In genomic region chr4:40628888-40629287, GRCh38 we compare ENCODE assay signal across 8 cellular contexts. TPM values are rescaled to one million over a fixed set of nuclear protein-coding genes. Genes with fewer than 3 reads are reported as not detected.
DNase-seq lines count a peak whose midpoint lies in the region; TF ChIP-seq lines count a peak whose summit lies in the region.

No MANE protein-coding gene starts in this region.

- H3K4me3 Mint-ChIP-seq in IgD-negative memory B cell, result peak overlapping the region; percentile 80 to 98 (median 90)

- CTCF ChIA-PET in AG04450 (lab: Charles Lee), result interaction anchor here (0.6 to 1.0 kb wide), 2 partner anchors 91 to 288 kb away, joined by 3 read pairs; no protein-coding TSS in a partner anchor

- H3K27me3 Mint-ChIP-seq in IgD-negative memory B cell, result no peaks in the 10 kb centered on the region

- H3K36me3 ChIP-seq in colonic mucosa, result no peaks in the 10 kb centered on the region
- H3K36me3 ChIP-seq in muscle layer of duodenum (ENCODE audit: control insufficient read depth in 1 of 2, insufficient read depth in 2 of 2, low read length in 2 of 2), result no peaks in the 10 kb centered on the region
- no peaks in the 10 kb centered on the region for H3K36me3 ChIP-seq in effector memory CD4-positive, alpha-beta T cell (ENCODE audit: control insufficient read depth, insufficient read depth, low read length)
- H3K36me3 ChIP-seq in WERI-Rb-1, result no peaks in the 10 kb centered on the region

- peak overlapping the region; percentile 84 to 86 for H3K9ac ChIP-seq in colonic mucosa (ENCODE audit: low read depth in 2 of 2, low read length in 2 of 2)

- no peaks in the 10 kb centered on the region for H3K9me3 Mint-ChIP-seq in IgD-negative memory B cell

- H3K4me3 ChIP-seq in AG04450 (ENCODE audit: low read depth, low read length) (peak overlapping the region; percentile 67), colonic mucosa (peak overlapping the region; percentile 43), muscle layer of duodenum (ENCODE audit: low read depth in 1 of 2, low read length in 2 of 2) (peak overlapping the region; percentile 68 to 75), WERI-Rb-1 (ENCODE audit: low read depth, low read length) (no peak overlapping the region)
- no peak overlapping the region for H3K4me3 ChIP-seq in effector memory CD4-positive, alpha-beta T cell (ENCODE audit: insufficient read depth, low read depth, low read length, poor library complexity, severe bottlenecking)

- POLR2A ChIA-PET in AG04450 (lab: Yijun Ruan, JAX), result no interaction called here

- peak overlapping the region in 1 of 3 donors; percentile 11 for H3K27ac Mint-ChIP-seq in IgD-negative memory B cell

- TF ChIP-seq CTCF in AG04450 (IDR thresholded peaks at IDR 0.05; ENCODE audit: low read depth, low read length), result no peak
- no peak for TF ChIP-seq CTCF in colonic mucosa (IDR thresholded peaks at IDR 0.05)
- no peak for TF ChIP-seq CTCF in WERI-Rb-1 (IDR thresholded peaks at IDR 0.05; ENCODE audit: low read depth, low read length)

- H3K4me1 ChIP-seq in colonic mucosa, result no peaks in the 10 kb centered on the region
- peaks cover 3 to 11% of the 10 kb centered on the region in 2 donors for H3K4me1 ChIP-seq in muscle layer of duodenum (ENCODE audit: control insufficient read depth in 1 of 2, insufficient read depth in 2 of 2, low read length in 2 of 2)
- no peaks in the 10 kb centered on the region for H3K4me1 ChIP-seq in effector memory CD4-positive, alpha-beta T cell (ENCODE audit: control insufficient read depth, insufficient read depth, low read length, poor library complexity, severe bottlenecking)

- H3K27me3 ChIP-seq in AG04450 (ENCODE audit: control insufficient read depth, insufficient read depth, low read length) (peaks cover 2% of the 10 kb centered on the region), colonic mucosa (no peaks in the 10 kb centered on the region), muscle layer of duodenum (ENCODE audit: low read depth, low read length) (no peaks in the 10 kb centered on the region), WERI-Rb-1 (ENCODE audit: insufficient read depth, low read depth, severe bottlenecking) (no peaks in the 10 kb centered on the region)
- no peaks in the 10 kb centered on the region for H3K27me3 ChIP-seq in effector memory CD4-positive, alpha-beta T cell (replicated peaks; ENCODE audit: control insufficient read depth, insufficient read depth, low read length, poor library complexity, severe bottlenecking)

- intact Hi-C loops in colonic mucosa (cut with DNase I), result no loop called here

- H3K9me3 ChIP-seq in AG04450 (ENCODE audit: control insufficient read depth, insufficient read depth, low read length) (no peaks in the 10 kb centered on the region), colonic mucosa (no peaks in the 10 kb centered on the region), muscle layer of duodenum (ENCODE audit: control insufficient read depth in 1 of 2, low read length in 2 of 2) (no peaks in the 10 kb centered on the region), WERI-Rb-1 (ENCODE audit: severe bottlenecking) (no peaks in the 10 kb centered on the region)
- no peaks in the 10 kb centered on the region for H3K9me3 ChIP-seq in effector memory CD4-positive, alpha-beta T cell (ENCODE audit: control insufficient read depth, low read length)

- no peak overlapping the region for H3K27ac ChIP-seq in AG04450 (ENCODE audit: low read depth, low read length)
- peak overlapping the region; percentile 92 for H3K27ac ChIP-seq in colonic mucosa
- H3K27ac ChIP-seq in muscle layer of duodenum (ENCODE audit: low read length), result peak overlapping the region; percentile 72
- no peak overlapping the region for H3K27ac ChIP-seq in effector memory CD4-positive, alpha-beta T cell (ENCODE audit: insufficient read depth, low read length, poor library complexity, severe bottlenecking)
- H3K27ac ChIP-seq in WERI-Rb-1, result no peak overlapping the region

- H3K36me3 Mint-ChIP-seq in IgD-negative memory B cell, result peaks cover 2% of the 10 kb centered on the region

- DNase-seq in AG04450 (ENCODE audit: low read depth, low spot score), result no peak
- peak; percentile 36 for DNase-seq in colonic mucosa
- no peak for DNase-seq in EL
- DNase-seq in effector memory CD4-positive, alpha-beta T cell, result no peak
- DNase-seq in WERI-Rb-1, result no peak
- DNase-seq in NCI-H2081 (lab: John Stamatoyannopoulos, UW), result no peak

- H3K4me1 Mint-ChIP-seq in IgD-negative memory B cell, result peaks cover 19 to 35% (median 27%) of the 10 kb centered on the region in 3 donors

RNA-seq across cellular contexts. Expression of gene RBM47, which starts 0.8 kb away (rescaled TPM):
- 0.48 and 0.62 TPM in 2 replicates for polyA plus RNA-seq in AG04450 (2011; rRNA removed)
- polyA minus RNA-seq in AG04450 (2011; rRNA and poly(A)+ RNA removed), result 0.61 and 1.1 TPM in 2 replicates
- 20.9 TPM for polyA plus RNA-seq in IgD-negative memory B cell
- total RNA-seq in colonic mucosa, result 100 to 1,000 TPM; 279 to 281 TPM

Comparison
In these comparisons a context has a peak if more than half of its experiments do, and no peak if none do; other contexts are left out.
1. H3K27ac ChIP-seq: peak in colonic mucosa (single experiment) and muscle layer of duodenum (single experiment); none in AG04450 (single experiment), effector memory CD4-positive, alpha-beta T cell (single experiment) and WERI-Rb-1 (single experiment).
2. H3K4me3 ChIP-seq: peak in AG04450 (single experiment), colonic mucosa (single experiment) and muscle layer of duodenum (2 of 2); none in effector memory CD4-positive, alpha-beta T cell (single experiment) and WERI-Rb-1 (single experiment).
3. RNA of gene RBM47, which starts 0.8 kb away (polyA plus RNA-seq): 20.9 TPM in IgD-negative memory B cell (single experiment); 0.48 to 0.62 TPM in AG04450; every median in the first group is over 10 times any median in the second.